In the genomic region with DNA sequence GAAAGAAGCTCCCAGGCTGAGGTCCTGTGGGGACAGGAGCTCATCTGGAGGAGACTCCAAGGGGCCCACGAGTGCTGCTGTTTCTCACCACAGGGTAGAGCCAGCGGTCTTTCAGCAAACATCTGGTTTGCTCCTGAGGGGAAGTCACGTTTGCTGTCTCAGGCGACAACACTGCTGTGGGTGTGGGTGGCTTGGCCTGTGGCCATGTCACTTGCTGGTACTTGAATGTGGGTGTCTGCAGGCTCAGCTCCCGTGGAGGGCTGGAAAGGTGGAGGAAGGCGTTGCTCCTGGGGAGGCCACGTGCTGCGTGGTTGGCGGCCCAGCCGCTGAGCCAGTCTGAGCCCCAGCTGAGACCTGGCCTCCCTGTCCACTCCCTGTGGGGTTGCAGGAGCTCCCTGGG, we compare ENCODE assay signal across 9 cellular contexts. TPM values are rescaled to one million over a fixed set of nuclear protein-coding genes. Genes with fewer than 3 reads are reported as not detected.
DNase-seq lines count a peak whose midpoint lies in the region; ATAC-seq and TF ChIP-seq lines count a peak whose summit lies in the region.
"Had no signal": no experiment of that assay in that cellular context is flagged by ENCODE, and none has a peak within 500 bp of the region (broad histone marks: within the 10 kb centered on the region; RNA-seq: fewer than 3 reads in every experiment).

No MANE protein-coding gene starts in this region.

- peak overlapping the region; percentile 35 for H3K27ac ChIP-seq in RWPE1
- no peak overlapping the region for H3K27ac ChIP-seq in smooth muscle cell (ENCODE audit: low read depth)

- no peaks in the 10 kb centered on the region for H3K9me3 Mint-ChIP-seq in effector memory CD8-positive, alpha-beta T cell

- H3K9ac ChIP-seq in smooth muscle cell (ENCODE audit: low read depth), result no peak overlapping the region

- no peaks in the 10 kb centered on the region for H4K20me1 ChIP-seq in smooth muscle cell (ENCODE audit: low read depth)

- no peak overlapping the region for H2AFZ ChIP-seq in smooth muscle cell (ENCODE audit: low read depth)

- H3K4me3 ChIP-seq in smooth muscle cell, result no peak overlapping the region

- no peaks in the 10 kb centered on the region for H3K79me2 ChIP-seq in smooth muscle cell (ENCODE audit: low read depth)

- no peak overlapping the region for H3K4me2 ChIP-seq in smooth muscle cell

- H3K4me3 Mint-ChIP-seq in effector memory CD8-positive, alpha-beta T cell, result peak overlapping the region; percentile 42 to 57

- DNase-seq in NOMO-1 treated with DMSO at 0.1 percent for 48 hours (lab: John Stamatoyannopoulos, UW; ENCODE audit: unreplicated experiment), result peak; percentile 2
- DNase-seq in NOMO-1 (lab: John Stamatoyannopoulos, UW; ENCODE audit: unreplicated experiment in 2 of 2), result no peak
- DNase-seq in RWPE1 (ENCODE audit: low spot score), result no peak
- peak; percentile 66 to 71 (median 71) for DNase-seq in effector memory CD8-positive, alpha-beta T cell
- peak; percentile 8 for DNase-seq in stimulated activated naive CD4-positive, alpha-beta T cell treated with Interleukin-2 at 50 U/mL for 16 hours (lab: John Stamatoyannopoulos, UW)
- DNase-seq in smooth muscle cell (lab: John Stamatoyannopoulos, UW; ENCODE audit: unreplicated experiment), result no peak
- no peak for DNase-seq in NCI-H128 (lab: John Stamatoyannopoulos, UW; ENCODE audit: unreplicated experiment)
- DNase-seq: NCI-H1436 treated with DMSO at 0.1 percent for 48 hours had no signal

- no peaks in the 10 kb centered on the region for H3F3A ChIP-seq in smooth muscle cell (ENCODE audit: low read depth)

- H3K36me3 Mint-ChIP-seq in effector memory CD8-positive, alpha-beta T cell (ENCODE audit: insufficient read depth), result peaks cover 6% of the 10 kb centered on the region

- H3K27me3 ChIP-seq in smooth muscle cell (ENCODE audit: low read depth), result no peaks in the 10 kb centered on the region

- WGBS in smooth muscle cell (ENCODE audit: low lambda C conversion rate), result 74% methylated on average over 10 of the region's 10 CpGs

- POLR2A ChIA-PET in RWPE1 (lab: Yijun Ruan, JAX; ENCODE audit: low non-redundant PET), result no interaction called here

- no peaks in the 10 kb centered on the region for H3K9me3 ChIP-seq in smooth muscle cell (replicated peaks; ENCODE audit: low read depth)

- TF ChIP-seq CTCF in RWPE1 (conservative IDR thresholded peaks at IDR 0.05; ENCODE audit: low read depth) (no peak), smooth muscle cell (IDR thresholded peaks at IDR 0.05; ENCODE audit: borderline replicate concordance, insufficient read depth, poor library complexity, severe bottlenecking) (no peak)

- H3K36me3 ChIP-seq in smooth muscle cell (ENCODE audit: low read depth), result no peaks in the 10 kb centered on the region

- ATAC-seq in effector memory CD8-positive, alpha-beta T cell (replicated peaks), result peak; percentile 98
- ATAC-seq in HG03520 (IDR thresholded peaks at IDR 0.05; ENCODE audit: unreplicated experiment), result no peak

- CTCF ChIA-PET in RWPE1 (lab: Yijun Ruan, JAX), result no interaction called here

- peaks cover 0 to 10% of the 10 kb centered on the region in 2 donors for H3K27me3 Mint-ChIP-seq in effector memory CD8-positive, alpha-beta T cell

- no peaks in the 10 kb centered on the region for H3K4me1 ChIP-seq in smooth muscle cell (ENCODE audit: low read depth)

- peak overlapping the region; percentile 49 to 94 for H3K27ac Mint-ChIP-seq in effector memory CD8-positive, alpha-beta T cell

- H3K4me1 Mint-ChIP-seq in effector memory CD8-positive, alpha-beta T cell (ENCODE audit: low read depth in 2 of 2), result peaks cover 14 to 21% of the 10 kb centered on the region in 2 donors

RNA-seq across cellular contexts. Expression of gene MPC1, which starts 52.8 kb away (rescaled TPM):
- total RNA-seq in smooth muscle cell, result 36.5 and 49.0 TPM in 2 replicates
- 52.3 and 57.4 TPM in 2 replicates for polyA plus RNA-seq in smooth muscle cell

Comparison
In these comparisons a context has a peak if more than half of its experiments do, and no peak if none do; other contexts are left out.
1. DNase-seq: peak in NOMO-1 treated with DMSO at 0.1 percent for 48 hours (single experiment), effector memory CD8-positive, alpha-beta T cell (3 of 3) and stimulated activated naive CD4-positive, alpha-beta T cell treated with Interleukin-2 at 50 U/mL for 16 hours (single experiment); none in NOMO-1 (0 of 2), RWPE1 (single experiment), smooth muscle cell (single experiment) and NCI-H128 (single experiment).